ENCODE assay signal across 18 cellular contexts in genomic region chr2:203993560-203993959, GRCh38. TPM values are rescaled to one million over a fixed set of nuclear protein-coding genes. Genes with fewer than 3 reads are reported as not detected.
"Had no signal": no experiment of that assay in that cellular context is flagged by ENCODE, and none has a peak within 500 bp of the region (broad histone marks: within the 10 kb centered on the region; RNA-seq: fewer than 3 reads in every experiment).

No MANE protein-coding gene starts in this region.

- H3K9me3 Mint-ChIP-seq: activated naive CD4-positive, alpha-beta T cell treated with anti-CD3 and anti-CD28 coated beads, Interleukin-2, amount 50 U/mL, for 24 hours; memory B cell; natural killer cell; WTC11 had no signal

- H3K4me3 Mint-ChIP-seq: activated naive CD4-positive, alpha-beta T cell treated with anti-CD3 and anti-CD28 coated beads, Interleukin-2, amount 50 U/mL, for 24 hours; memory B cell; natural killer cell; WTC11 had no signal

- H3K36me3 Mint-ChIP-seq: activated naive CD4-positive, alpha-beta T cell treated with anti-CD3 and anti-CD28 coated beads, Interleukin-2, amount 50 U/mL, for 24 hours; memory B cell; natural killer cell; WTC11 had no signal

- DNase-seq: activated CD4-positive, alpha-beta T cell treated with anti-CD3 and anti-CD28 coated beads, Interleukin-2, amount 50 U/mL, for 1 hour; activated effector memory CD4-positive, alpha-beta T cell treated with anti-CD3 and anti-CD28 coated beads, Interleukin-2, amount 50 U/mL, for 16 hours; activated T-cell treated with anti-CD3 and anti-CD28 coated beads for 4 hours; amniotic stem cell; colonic mucosa; hypothalamus; left ventricle myocardium superior; natural killer cell; stimulated activated CD4-positive, alpha-beta T cell treated with anti-CD3 and anti-CD28 coated beads, Interleukin-2, amount 100 ng/mL, for 48 hours; stimulated activated naive CD4-positive, alpha-beta T cell; transverse colon had no signal

- H3K27me3 Mint-ChIP-seq: activated naive CD4-positive, alpha-beta T cell treated with anti-CD3 and anti-CD28 coated beads, Interleukin-2, amount 50 U/mL, for 24 hours had no signal

- ATAC-seq: left ventricle myocardium superior, WTC11 had no signal

- H3K4me1 Mint-ChIP-seq: memory B cell, WTC11 had no signal

- H3K27ac Mint-ChIP-seq: activated naive CD4-positive, alpha-beta T cell treated with anti-CD3 and anti-CD28 coated beads, Interleukin-2, amount 50 U/mL, for 24 hours; memory B cell; natural killer cell; WTC11 had no signal

RNA-seq across cellular contexts. Expression of gene ICOS, which starts 57.0 kb away (rescaled TPM):
- total RNA-seq: cardiac septum, glomerular endothelial cell, kidney epithelial cell, left ventricle myocardium superior, renal cortical epithelial cell had no signal
